In the genomic region with DNA sequence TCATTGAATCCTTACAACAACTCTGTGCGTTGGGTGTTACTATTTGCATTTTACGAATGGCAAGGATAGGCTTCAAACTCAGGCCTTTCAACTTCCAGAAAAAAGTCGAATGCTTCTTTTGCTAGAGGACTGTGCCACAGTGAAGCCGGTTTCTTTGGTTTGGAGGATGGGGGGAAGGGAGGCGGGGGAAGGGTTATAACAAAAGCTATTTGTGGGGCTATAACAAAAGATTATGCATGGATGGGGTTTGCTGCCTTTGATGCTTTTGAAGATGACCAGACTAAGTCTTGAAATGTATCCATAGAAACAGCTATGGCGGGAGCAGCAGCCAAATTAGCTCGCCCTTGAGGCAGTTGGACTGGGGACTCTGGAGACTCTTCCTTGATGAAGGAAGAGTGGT, we compare ENCODE assay signal across 24 cellular contexts. TPM values are rescaled to one million over a fixed set of nuclear protein-coding genes. Genes with fewer than 3 reads are reported as not detected.
DNase-seq lines count a peak whose midpoint lies in the region; ATAC-seq and TF ChIP-seq lines count a peak whose summit lies in the region.
"Had no signal": no experiment of that assay in that cellular context is flagged by ENCODE, and none has a peak within 500 bp of the region (broad histone marks: within the 10 kb centered on the region; RNA-seq: fewer than 3 reads in every experiment).

No MANE protein-coding gene starts in this region.

- no peaks in the 10 kb centered on the region for H3F3A ChIP-seq in GM23338 (replicated peaks; ENCODE audit: low read depth)

- intact Hi-C loops in dorsolateral prefrontal cortex (cut with DNase I) (no loop called here), sigmoid colon (cut with DNase I) (no loop called here)

- no peak for ATAC-seq in GM23338
- ATAC-seq: PC-3 had no signal

- H3K4me3 Mint-ChIP-seq in GM23338 = no peak overlapping the region
- H3K4me3 Mint-ChIP-seq: CD8-positive, alpha-beta memory T cell had no signal

- H3K4me1 ChIP-seq in GM23338 (ENCODE audit: insufficient read depth) (peaks cover 35% of the 10 kb centered on the region), sigmoid colon (no peaks in the 10 kb centered on the region)

- no peak for TF ChIP-seq POLR2A in sigmoid colon (IDR thresholded peaks at IDR 0.05)

- TF ChIP-seq CTCF in GM23338 (conservative IDR thresholded peaks at IDR 0.05; ENCODE audit: low read depth in 2 of 2) = no peak
- no peak for TF ChIP-seq CTCF in dorsolateral prefrontal cortex (IDR thresholded peaks at IDR 0.05 in 54 of 56, conservative IDR thresholded peaks at IDR 0.05 in 2 of 56; ENCODE audit: low read depth in 1 of 56, partially characterized antibody in 56 of 56)
- TF ChIP-seq CTCF in sigmoid colon (IDR thresholded peaks at IDR 0.05) = no peak

- H3K9me3 Mint-ChIP-seq in GM23338 = no peaks in the 10 kb centered on the region
- H3K9me3 Mint-ChIP-seq: CD8-positive, alpha-beta memory T cell had no signal

- H3K36me3 ChIP-seq in GM23338 (ENCODE audit: insufficient read depth) (no peaks in the 10 kb centered on the region), sigmoid colon (no peaks in the 10 kb centered on the region)
- H3K36me3 ChIP-seq: MG63 had no signal

- H4K20me1 ChIP-seq in GM23338 (replicated peaks; ENCODE audit: insufficient read depth) = no peaks in the 10 kb centered on the region

- no peaks in the 10 kb centered on the region for H3K36me3 Mint-ChIP-seq in GM23338 (ENCODE audit: low read depth)
- H3K36me3 Mint-ChIP-seq: CD8-positive, alpha-beta memory T cell had no signal

- no peak overlapping the region for H3K4me3 ChIP-seq in GM23338
- H3K4me3 ChIP-seq in dorsolateral prefrontal cortex = no peak overlapping the region
- no peak overlapping the region for H3K4me3 ChIP-seq in sigmoid colon
- H3K4me3 ChIP-seq: MG63 had no signal

- H3K79me2 ChIP-seq in GM23338 (replicated peaks; ENCODE audit: insufficient read depth) = no peaks in the 10 kb centered on the region

- DNase-seq in GM23338 (ENCODE audit: low spot score) (no peak), dorsolateral prefrontal cortex (no peak), mesenteric fat pad (ENCODE audit: low spot score) (peak; percentile 41), sigmoid colon (peak; percentile 19), NCI-H446 (lab: John Stamatoyannopoulos, UW) (no peak), NCI-H2171 (lab: John Stamatoyannopoulos, UW) (no peak), NCI-H1092 treated with DMSO at 0.1 percent for 48 hours (lab: John Stamatoyannopoulos, UW) (no peak)
- no peak for DNase-seq in stimulated activated naive CD4-positive, alpha-beta T cell treated with Interleukin-2 at 50 U/mL for 16 hours (lab: John Stamatoyannopoulos, UW)
- DNase-seq: 8988T; AML-193; Calu3; CD8-positive, alpha-beta memory T cell; DMS153; Kasumi-1; MG63; NCI-H1417 treated with DMSO at 0.1 percent for 48 hours; NCI-H187 treated with DMSO at 0.1 percent for 48 hours; NCI-H2227 treated with DMSO at 0.1 percent for 48 hours; NCI-H510A treated with DMSO at 0.1 percent for 48 hours; NCI-H774; PC-3; RPMI8226; SHP77 had no signal

- no peak overlapping the region for H3K27ac Mint-ChIP-seq in GM23338

- H3K4me2 ChIP-seq in GM23338 = peak overlapping the region; percentile 3; the same call in 1 of the 2 replicates

- H3K27me3 ChIP-seq in GM23338 (ENCODE audit: insufficient read depth) (no peaks in the 10 kb centered on the region), dorsolateral prefrontal cortex (no peaks in the 10 kb centered on the region), sigmoid colon (no peaks in the 10 kb centered on the region)
- H3K27me3 ChIP-seq: MG63 had no signal

- H3K27ac ChIP-seq in GM23338 (ENCODE audit: low read depth) (no peak overlapping the region), dorsolateral prefrontal cortex (peak overlapping the region in 56 of 59 donors; percentile 6 to 96 (median 91)), sigmoid colon (no peak overlapping the region)
- H3K27ac ChIP-seq: C4-2B had no signal

- 93 to 94% methylated on average over 7 of the region's 7 CpGs for WGBS in sigmoid colon, 2 donors

- peaks cover 13% of the 10 kb centered on the region; the same call in 1 of the 2 replicates for H3K9me2 ChIP-seq in GM23338 (ENCODE audit: insufficient read depth)

- peaks cover 45% of the 10 kb centered on the region for H3K4me1 Mint-ChIP-seq in GM23338
- H3K4me1 Mint-ChIP-seq: CD8-positive, alpha-beta memory T cell had no signal

- peaks cover 9% of the 10 kb centered on the region for H3K27me3 Mint-ChIP-seq in GM23338 (ENCODE audit: insufficient read depth, low read depth, poor library complexity)

- H3K9me3 ChIP-seq in sigmoid colon = no peaks in the 10 kb centered on the region
- H3K9me3 ChIP-seq: MG63 had no signal

- TF ChIP-seq EP300 in sigmoid colon (IDR thresholded peaks at IDR 0.05) = no peak

- H2AFZ ChIP-seq in GM23338 = no peak overlapping the region

TF ChIP-seq in GM23338, 12 proteins besides CTCF, POLR2A, EP300 and RAD21 (continues in another document):
- TF ChIP-seq, protein P1, sequence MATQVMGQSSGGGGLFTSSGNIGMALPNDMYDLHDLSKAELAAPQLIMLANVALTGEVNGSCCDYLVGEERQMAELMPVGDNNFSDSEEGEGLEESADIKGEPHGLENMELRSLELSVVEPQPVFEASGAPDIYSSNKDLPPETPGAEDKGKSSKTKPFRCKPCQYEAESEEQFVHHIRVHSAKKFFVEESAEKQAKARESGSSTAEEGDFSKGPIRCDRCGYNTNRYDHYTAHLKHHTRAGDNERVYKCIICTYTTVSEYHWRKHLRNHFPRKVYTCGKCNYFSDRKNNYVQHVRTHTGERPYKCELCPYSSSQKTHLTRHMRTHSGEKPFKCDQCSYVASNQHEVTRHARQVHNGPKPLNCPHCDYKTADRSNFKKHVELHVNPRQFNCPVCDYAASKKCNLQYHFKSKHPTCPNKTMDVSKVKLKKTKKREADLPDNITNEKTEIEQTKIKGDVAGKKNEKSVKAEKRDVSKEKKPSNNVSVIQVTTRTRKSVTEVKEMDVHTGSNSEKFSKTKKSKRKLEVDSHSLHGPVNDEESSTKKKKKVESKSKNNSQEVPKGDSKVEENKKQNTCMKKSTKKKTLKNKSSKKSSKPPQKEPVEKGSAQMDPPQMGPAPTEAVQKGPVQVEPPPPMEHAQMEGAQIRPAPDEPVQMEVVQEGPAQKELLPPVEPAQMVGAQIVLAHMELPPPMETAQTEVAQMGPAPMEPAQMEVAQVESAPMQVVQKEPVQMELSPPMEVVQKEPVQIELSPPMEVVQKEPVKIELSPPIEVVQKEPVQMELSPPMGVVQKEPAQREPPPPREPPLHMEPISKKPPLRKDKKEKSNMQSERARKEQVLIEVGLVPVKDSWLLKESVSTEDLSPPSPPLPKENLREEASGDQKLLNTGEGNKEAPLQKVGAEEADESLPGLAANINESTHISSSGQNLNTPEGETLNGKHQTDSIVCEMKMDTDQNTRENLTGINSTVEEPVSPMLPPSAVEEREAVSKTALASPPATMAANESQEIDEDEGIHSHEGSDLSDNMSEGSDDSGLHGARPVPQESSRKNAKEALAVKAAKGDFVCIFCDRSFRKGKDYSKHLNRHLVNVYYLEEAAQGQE (IDR thresholded peaks at IDR 0.05; ENCODE audit: unreplicated experiment) = no peak
- TF ChIP-seq ZNF114 (CRISPR knock-in tag; IDR thresholded peaks at IDR 0.05) (no peak), POLR2AphosphoS5 (IDR thresholded peaks at IDR 0.05; ENCODE audit: low read depth) (no peak), ZNF331 (CRISPR knock-in tag; IDR thresholded peaks at IDR 0.05; ENCODE audit: low read depth) (no peak), EZH2 (IDR thresholded peaks at IDR 0.05; ENCODE audit: low read depth, unreplicated experiment) (no peak), STAT1 (IDR thresholded peaks at IDR 0.05; ENCODE audit: unreplicated experiment) (no peak), JUNB (IDR thresholded peaks at IDR 0.05; ENCODE audit: unreplicated experiment) (no peak), CREB1 (CRISPR knock-in tag; IDR thresholded peaks at IDR 0.05; ENCODE audit: low read depth) (no peak), EZH2phosphoT487 (IDR thresholded peaks at IDR 0.05; ENCODE audit: unreplicated experiment) (no peak)
- TF ChIP-seq, protein P2, sequence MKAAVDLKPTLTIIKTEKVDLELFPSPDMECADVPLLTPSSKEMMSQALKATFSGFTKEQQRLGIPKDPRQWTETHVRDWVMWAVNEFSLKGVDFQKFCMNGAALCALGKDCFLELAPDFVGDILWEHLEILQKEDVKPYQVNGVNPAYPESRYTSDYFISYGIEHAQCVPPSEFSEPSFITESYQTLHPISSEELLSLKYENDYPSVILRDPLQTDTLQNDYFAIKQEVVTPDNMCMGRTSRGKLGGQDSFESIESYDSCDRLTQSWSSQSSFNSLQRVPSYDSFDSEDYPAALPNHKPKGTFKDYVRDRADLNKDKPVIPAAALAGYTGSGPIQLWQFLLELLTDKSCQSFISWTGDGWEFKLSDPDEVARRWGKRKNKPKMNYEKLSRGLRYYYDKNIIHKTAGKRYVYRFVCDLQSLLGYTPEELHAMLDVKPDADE (IDR thresholded peaks at IDR 0.05) = no peak

RNA-seq across cellular contexts. Expression of a gene that starts 47.6 kb away (rescaled TPM):
- total RNA-seq in GM23338 (2014; rRNA removed; shearing (Covaris generic)) = 8.6 and 9.4 TPM in 2 replicates
- polyA plus RNA-seq in GM23338 (2016; fragmentation: Nextera tagmentation; extraction: Ambion mirVana) = 6.4 and 7.5 TPM in 2 replicates
- total RNA-seq in dorsolateral prefrontal cortex = 100 to 1,000 TPM in 114 of 120 experiments, 10 to 100 TPM in 6; 93.9 to 187 (median 139) TPM
- 2.7 TPM for total RNA-seq in mesenteric fat pad
- total RNA-seq in sigmoid colon = 1 to 10 TPM; 5.8 to 7.7 (median 6.6) TPM
- polyA plus RNA-seq in sigmoid colon = 1 to 10 TPM in 2 of 3 donors, under 1 TPM in 1; 0.69 to 2.6 (median 1.2) TPM

Comparison
In these comparisons a context has a peak if more than half of its experiments do, and no peak if none do; other contexts are left out.
1. DNase-seq: peak in mesenteric fat pad (single experiment) and sigmoid colon (single experiment); none in GM23338 (single experiment), dorsolateral prefrontal cortex (0 of 10), stimulated activated naive CD4-positive, alpha-beta T cell treated with Interleukin-2 at 50 U/mL for 16 hours (single experiment), NCI-H446 (0 of 2), NCI-H2171 (single experiment) and NCI-H1092 treated with DMSO at 0.1 percent for 48 hours (single experiment).
2. H3K27ac ChIP-seq: peak in dorsolateral prefrontal cortex (56 of 59); none in GM23338 (single experiment) and sigmoid colon (0 of 4).